ENCODE assay signal across 9 cellular contexts in genomic region chr2:208278549-208278948, GRCh38.
"Had no signal": no experiment of that assay in that cellular context is flagged by ENCODE, and none has a peak within 500 bp of the region (broad histone marks: within the 10 kb centered on the region; RNA-seq: fewer than 3 reads in every experiment).

No MANE protein-coding gene starts in this region.

- H3K4me1 ChIP-seq: HAP-1 had no signal

- H3K9me3 ChIP-seq: HAP-1 had no signal

- H2AFZ ChIP-seq: GM23248 had no signal

- H3K9ac ChIP-seq: GM23248 had no signal

- ATAC-seq: HCT116, HepG2 had no signal

- H3K4me3 ChIP-seq: GM23248, HAP-1 had no signal

- H3K27me3 Mint-ChIP-seq: IgD-negative memory B cell had no signal

- H3K27ac ChIP-seq: GM23248, HL-60 had no signal

- DNase-seq: GM23248, GOT3, H7, KG1 had no signal

- FAIRE-seq: HepG2 had no signal
